Comparison of ENCODE assay signal across 8 cellular contexts in genomic region chr16:2428787-2429036, GRCh38. TPM values are rescaled to one million over a fixed set of nuclear protein-coding genes. Genes with fewer than 3 reads are reported as not detected.
A peak's percentile ranks its signal among the peaks of the same experiment; 100 is the strongest.
DNase-seq lines count a peak whose midpoint lies in the region; ATAC-seq and TF ChIP-seq lines count a peak whose summit lies in the region.

No MANE protein-coding gene starts in this region.

- TF ChIP-seq CTCF in astrocyte of the spinal cord (IDR thresholded peaks at IDR 0.05; ENCODE audit: low read depth, low read length) = no peak
- no peak for TF ChIP-seq CTCF in lower leg skin (IDR thresholded peaks at IDR 0.05)
- TF ChIP-seq CTCF in upper lobe of right lung (IDR thresholded peaks at IDR 0.05) = no peak

- H3K36me3 ChIP-seq in upper lobe of right lung = no peaks in the 10 kb centered on the region

- peaks cover 4% of the 10 kb centered on the region for H3K36me3 Mint-ChIP-seq in activated T-cell treated with anti-CD3 and anti-CD28 coated beads, Interleukin-2, amount 50 U/mL, for 4 hours (ENCODE audit: insufficient read depth)

- peak overlapping the region; percentile 60 for H3K27ac ChIP-seq in upper lobe of right lung

- intact Hi-C loops in lower leg skin (cut with DNase I; ENCODE audit: low total_unique reads) = no loop called here
- intact Hi-C loops in upper lobe of right lung (cut with DNase I) = no loop called here

- in situ Hi-C loops in astrocyte of the spinal cord (cut with HindIII; ENCODE audit: low sequenced_read_pairs) = no loop called here

- DNase-seq in activated T-cell treated with anti-CD3 and anti-CD28 coated beads, Interleukin-2, amount 50 U/mL, for 4 hours = no peak
- no peak for DNase-seq in activated T-cell treated with anti-CD3 and anti-CD28 coated beads for 4 hours
- no peak for DNase-seq in astrocyte of the spinal cord (ENCODE audit: low read depth, low spot score)
- DNase-seq in lower leg skin (ENCODE audit: low spot score in 2 of 2) = no peak
- no peak for DNase-seq in upper lobe of right lung
- no peak for DNase-seq in NCI-H748 treated with DMSO at 0.1 percent for 48 hours (lab: John Stamatoyannopoulos, UW)
- no peak for DNase-seq in NCI-H524 treated with DMSO at 0.1 percent for 48 hours (lab: John Stamatoyannopoulos, UW)

- 0% methylated on average over 13 of the region's 24 CpGs; no CpG with 5 or more reads in 1 of the 2 donors for WGBS in lower leg skin, 2 donors

- peaks cover 15% of the 10 kb centered on the region for H3K4me1 Mint-ChIP-seq in activated T-cell treated with anti-CD3 and anti-CD28 coated beads, Interleukin-2, amount 50 U/mL, for 4 hours (ENCODE audit: low read depth)

- no peaks in the 10 kb centered on the region for H3K9me3 ChIP-seq in upper lobe of right lung

- H3K4me3 ChIP-seq in astrocyte of the spinal cord (ENCODE audit: low read depth, low read length) = peak overlapping the region; percentile 56
- H3K4me3 ChIP-seq in lower leg skin (ENCODE audit: low read depth, poor library complexity, severe bottlenecking) = peak overlapping the region; percentile 57
- H3K4me3 ChIP-seq in upper lobe of right lung = peak overlapping the region; percentile 82

- no peak for TF ChIP-seq POLR2A in lower leg skin (IDR thresholded peaks at IDR 0.05)

- ATAC-seq in activated T-cell treated with anti-CD3 and anti-CD28 coated beads, Interleukin-2, amount 50 U/mL, for 4 hours = peak; percentile 33 to 34
- ATAC-seq in upper lobe of right lung (peak; percentile 54), HG02870 (IDR thresholded peaks at IDR 0.05; ENCODE audit: unreplicated experiment) (no peak)

- no peaks in the 10 kb centered on the region for H3K9me3 Mint-ChIP-seq in activated T-cell treated with anti-CD3 and anti-CD28 coated beads, Interleukin-2, amount 50 U/mL, for 4 hours

- H3K4me1 ChIP-seq in upper lobe of right lung = peaks cover 13% of the 10 kb centered on the region

- H3K4me3 Mint-ChIP-seq in activated T-cell treated with anti-CD3 and anti-CD28 coated beads, Interleukin-2, amount 50 U/mL, for 4 hours = peak overlapping the region; percentile 82

- H3K27me3 ChIP-seq in upper lobe of right lung = no peaks in the 10 kb centered on the region

- H3K27me3 Mint-ChIP-seq in activated T-cell treated with anti-CD3 and anti-CD28 coated beads, Interleukin-2, amount 50 U/mL, for 4 hours (ENCODE audit: low read depth) = no peaks in the 10 kb centered on the region

RNA-seq across cellular contexts. Expression of gene CCNF, which starts 0.5 kb away (rescaled TPM):
- 1 to 10 TPM; 6.7 to 7.5 (median 7.4) TPM for total RNA-seq in activated T-cell treated with anti-CD3 and anti-CD28 coated beads, Interleukin-2, amount 50 U/mL, for 4 hours
- total RNA-seq in lower leg skin (10 to 100 TPM in 3 of 4 donors, 1 to 10 TPM in 1; 5.6 to 17.7 (median 11.3) TPM), upper lobe of right lung (3.6 TPM)

RNA-seq across cellular contexts. Expression of gene TEDC2, which starts 31.2 kb away (rescaled TPM):
- 10 to 100 TPM; 26.0 to 37.5 (median 32.7) TPM for total RNA-seq in activated T-cell treated with anti-CD3 and anti-CD28 coated beads, Interleukin-2, amount 50 U/mL, for 4 hours
- total RNA-seq in lower leg skin (1 to 10 TPM in 3 of 4 donors, under 1 TPM in 1; 0.64 to 1.9 (median 1.8) TPM), upper lobe of right lung (not detected)

RNA-seq across cellular contexts. Expression of gene NTN3, which starts 42.4 kb away (rescaled TPM):
- not detected for total RNA-seq in activated T-cell treated with anti-CD3 and anti-CD28 coated beads, Interleukin-2, amount 50 U/mL, for 4 hours
- total RNA-seq in lower leg skin = under 1 TPM in 2 of 4 donors, not detected in 2; 0.45 to 0.95 TPM
- not detected for total RNA-seq in upper lobe of right lung

RNA-seq across cellular contexts. Expression of gene TBC1D24, which starts 46.2 kb away (rescaled TPM):
- 10 to 100 TPM; 25.0 to 27.2 (median 26.3) TPM for total RNA-seq in activated T-cell treated with anti-CD3 and anti-CD28 coated beads, Interleukin-2, amount 50 U/mL, for 4 hours
- total RNA-seq in lower leg skin (10 to 100 TPM; 12.1 to 19.1 (median 15.3) TPM), upper lobe of right lung (43.7 TPM)

Comparison
In these comparisons a context has a peak if more than half of its experiments do, and no peak if none do; other contexts are left out.
1. RNA of gene TEDC2, which starts 31.2 kb away (total RNA-seq): 26.0 to 37.5 TPM in activated T-cell treated with anti-CD3 and anti-CD28 coated beads, Interleukin-2, amount 50 U/mL, for 4 hours; 0.64 to 1.9 TPM in lower leg skin and not detected in upper lobe of right lung (single experiment); every median in the first group is over 4 times any median in the second.
2. Peak in every context shown above with its lines, with median percentiles within 50 percentile points of each other: H3K4me3 ChIP-seq.